In the genomic region with DNA sequence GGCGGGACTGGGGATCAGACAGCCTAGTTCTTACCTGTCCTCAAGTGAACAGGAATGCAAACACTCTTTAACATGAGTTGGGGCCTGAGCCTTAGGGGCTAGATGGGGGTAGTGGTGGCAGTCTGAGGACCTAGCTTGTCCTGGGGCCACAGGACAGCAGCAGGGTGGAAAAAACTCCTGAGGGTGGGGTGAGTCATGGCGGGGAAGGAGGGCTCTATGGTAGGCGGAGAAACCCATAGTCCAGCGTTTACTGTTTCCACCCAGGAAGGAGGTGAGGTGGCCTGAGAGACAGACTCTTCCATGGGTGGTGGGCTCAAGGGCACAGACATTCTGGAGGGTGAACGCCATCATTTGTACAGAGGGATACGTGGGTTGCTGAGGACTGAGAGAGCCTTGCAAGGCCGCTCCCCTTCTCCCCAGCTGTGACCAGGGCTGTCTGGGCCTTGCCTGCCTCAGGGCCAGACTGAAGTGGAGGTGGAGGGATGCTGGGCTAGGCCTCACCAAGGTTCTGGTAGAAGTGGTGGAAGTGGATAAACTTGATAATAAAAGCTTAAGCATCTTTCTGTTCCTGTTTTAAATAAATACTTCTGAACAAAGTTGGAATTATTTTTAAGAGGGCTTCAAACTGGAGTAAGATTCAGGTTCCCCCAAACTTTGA, we compare ENCODE assay signal across 9 cellular contexts. TPM values are rescaled to one million over a fixed set of nuclear protein-coding genes. Genes with fewer than 3 reads are reported as not detected.
DNase-seq lines count a peak whose midpoint lies in the region; ATAC-seq and TF ChIP-seq lines count a peak whose summit lies in the region.
"Had no signal": no experiment of that assay in that cellular context is flagged by ENCODE, and none has a peak within 500 bp of the region (broad histone marks: within the 10 kb centered on the region; RNA-seq: fewer than 3 reads in every experiment).

No MANE protein-coding gene starts in this region.

- H2AFZ ChIP-seq in fibroblast of lung (ENCODE audit: low read length) = peak overlapping the region; percentile 96

- H3K27me3 ChIP-seq in WERI-Rb-1 (ENCODE audit: insufficient read depth, low read depth, severe bottlenecking) (no peaks in the 10 kb centered on the region), fibroblast of lung (ENCODE audit: control insufficient read depth, insufficient read depth, low read length) (no peaks in the 10 kb centered on the region)

- H3K27me3 Mint-ChIP-seq in stimulated activated memory B cell treated with anti-CD40 and anti-IgM and Interleukin-4, amounts not matched to agents 10 μg/mL and 1 μg/mL and 100 μg/mL, for 72 hours = peaks cover 5% of the 10 kb centered on the region

- H3K9me3 ChIP-seq in WERI-Rb-1 (ENCODE audit: severe bottlenecking) (no peaks in the 10 kb centered on the region), fibroblast of lung (ENCODE audit: control insufficient read depth, insufficient read depth, low read depth, low read length) (no peaks in the 10 kb centered on the region)

- peak overlapping the region; percentile 36; the same call in 1 of the 2 replicates for H3K4me3 ChIP-seq in HFF-Myc (replicated peaks; ENCODE audit: low read depth, low read length)
- H3K4me3 ChIP-seq in WERI-Rb-1 (ENCODE audit: low read depth, low read length) = no peak overlapping the region
- no peak overlapping the region for H3K4me3 ChIP-seq in fibroblast of lung (replicated peaks in 1 of 4; ENCODE audit: control extremely low read depth in 1 of 4, insufficient read depth in 1 of 4, low read depth in 3 of 4, low read length in 4 of 4)

- peaks cover 11% of the 10 kb centered on the region for H3K4me1 ChIP-seq in fibroblast of lung (ENCODE audit: control insufficient read depth, extremely low read depth, insufficient read depth, low read length)

- H3K36me3 Mint-ChIP-seq in stimulated activated memory B cell treated with anti-CD40 and anti-IgM and Interleukin-4, amounts not matched to agents 10 μg/mL and 1 μg/mL and 100 μg/mL, for 72 hours = no peaks in the 10 kb centered on the region

- H3K36me3 ChIP-seq in WERI-Rb-1 = no peaks in the 10 kb centered on the region
- H3K36me3 ChIP-seq in fibroblast of lung (ENCODE audit: control insufficient read depth, insufficient read depth, low read length) = no peaks in the 10 kb centered on the region

- H4K20me1 ChIP-seq in fibroblast of lung (ENCODE audit: control insufficient read depth, extremely low read depth, insufficient read depth, low read length) = no peaks in the 10 kb centered on the region

- TF ChIP-seq CTCF in HFF-Myc (IDR thresholded peaks at IDR 0.05; ENCODE audit: low read depth, low read length, missing control alignments) (no peak), WERI-Rb-1 (IDR thresholded peaks at IDR 0.05; ENCODE audit: low read depth, low read length) (no peak), fibroblast of lung (conservative IDR thresholded peaks at IDR 0.05 in 1 of 2, IDR thresholded peaks at IDR 0.05 in 1 of 2; ENCODE audit: low read depth in 1 of 2, low read length in 2 of 2) (no peak)

- peak overlapping the region; percentile 89 for H3K4me3 Mint-ChIP-seq in stimulated activated memory B cell treated with anti-CD40 and anti-IgM and Interleukin-4, amounts not matched to agents 10 μg/mL and 1 μg/mL and 100 μg/mL, for 72 hours

- peak overlapping the region; percentile 94 for H3K27ac ChIP-seq in WERI-Rb-1
- H3K27ac ChIP-seq in fibroblast of lung (ENCODE audit: insufficient read depth, low read length) = peak overlapping the region; percentile 22

- DNase-seq in HFF-Myc (ENCODE audit: extremely low read depth, low read depth) = no peak
- DNase-seq in WERI-Rb-1 = no peak
- no peak for DNase-seq in fibroblast of lung (ENCODE audit: low read depth in 2 of 2)
- no peak for DNase-seq in NCI-H2029 (lab: John Stamatoyannopoulos, UW)
- DNase-seq in stimulated activated CD4-positive, alpha-beta T cell treated with anti-CD3 and anti-CD28 coated beads, Interleukin-4, amount 100 ng/mL, for 1 hour = no peak
- DNase-seq in NCI-H1694 treated with DMSO at 0.1 percent for 48 hours (lab: John Stamatoyannopoulos, UW) = no peak

- ATAC-seq in stimulated activated memory B cell treated with anti-CD40 and anti-IgM and Interleukin-4, amounts not matched to agents 10 μg/mL and 1 μg/mL and 100 μg/mL, for 72 hours = no peak

- H3K9ac ChIP-seq in fibroblast of lung (ENCODE audit: insufficient read depth, low read length) = no peak overlapping the region

- H3K4me2 ChIP-seq in fibroblast of lung (ENCODE audit: extremely low read depth, insufficient read depth, low read length) = no peak overlapping the region

- peaks cover 39% of the 10 kb centered on the region for H3K4me1 Mint-ChIP-seq in stimulated activated memory B cell treated with anti-CD40 and anti-IgM and Interleukin-4, amounts not matched to agents 10 μg/mL and 1 μg/mL and 100 μg/mL, for 72 hours

- peak overlapping the region; percentile 90 for H3K27ac Mint-ChIP-seq in stimulated activated memory B cell treated with anti-CD40 and anti-IgM and Interleukin-4, amounts not matched to agents 10 μg/mL and 1 μg/mL and 100 μg/mL, for 72 hours

- no peaks in the 10 kb centered on the region for H3K9me3 Mint-ChIP-seq in stimulated activated memory B cell treated with anti-CD40 and anti-IgM and Interleukin-4, amounts not matched to agents 10 μg/mL and 1 μg/mL and 100 μg/mL, for 72 hours

- peaks cover 12% of the 10 kb centered on the region for H3K79me2 ChIP-seq in fibroblast of lung (ENCODE audit: control insufficient read depth, insufficient read depth, low read length)

RNA-seq across cellular contexts. Expression of gene TSPAN17, which starts 1.1 kb away (rescaled TPM):
- 29.0 and 35.2 TPM in 2 replicates for total RNA-seq in fibroblast of lung
- 34.8 and 43.5 TPM in 2 replicates for polyA plus RNA-seq in fibroblast of lung
- 38.1 and 58.2 TPM in 2 replicates for polyA plus RNA-seq in fibroblast of lung (2012)
- polyA minus RNA-seq in fibroblast of lung (ENCODE audit: low replicate concordance) = 44.6 and 56.7 TPM in 2 replicates

RNA-seq across cellular contexts. Expression of gene EIF4E1B, which starts 15.7 kb away (rescaled TPM):
- total RNA-seq in fibroblast of lung = not detected in 2 replicates
- not detected in 2 replicates for polyA plus RNA-seq in fibroblast of lung
- polyA plus RNA-seq in fibroblast of lung (2012) = not detected in 2 replicates
- not detected in 2 replicates for polyA minus RNA-seq in fibroblast of lung (ENCODE audit: low replicate concordance)
- total RNA-seq: epithelial cell of proximal tubule, omental fat pad had no signal

RNA-seq across cellular contexts. Expression of gene SNCB, which starts 15.8 kb away (rescaled TPM):
- 0.17 TPM in 1 of 2 replicates, not detected in the other for total RNA-seq in fibroblast of lung
- 0.22 and 2.3 TPM in 2 replicates for polyA plus RNA-seq in fibroblast of lung
- polyA plus RNA-seq in fibroblast of lung (2012) = 0.17 and 3.5 TPM in 2 replicates
- polyA minus RNA-seq in fibroblast of lung (ENCODE audit: low replicate concordance) = 1.1 TPM in 1 of 2 replicates, not detected in the other
- total RNA-seq: omental fat pad had no signal

RNA-seq across cellular contexts. Expression of gene GPRIN1, which starts 36.2 kb away (rescaled TPM):
- 4.9 and 6.3 TPM in 2 replicates for total RNA-seq in fibroblast of lung
- polyA plus RNA-seq in fibroblast of lung = 1.9 and 5.0 TPM in 2 replicates
- 4.0 and 10.0 TPM in 2 replicates for polyA plus RNA-seq in fibroblast of lung (2012)
- polyA minus RNA-seq in fibroblast of lung (ENCODE audit: low replicate concordance) = 2.1 and 12.3 TPM in 2 replicates
